ENCODE assay signal across 12 cellular contexts in genomic region chr5:95883185-95884020, GRCh38.
DNase-seq lines count a peak whose midpoint lies in the region; ATAC-seq, FAIRE-seq and TF ChIP-seq lines count a peak whose summit lies in the region.
"Had no signal": no experiment of that assay in that cellular context is flagged by ENCODE, and none has a peak within 500 bp of the region (broad histone marks: within the 10 kb centered on the region; RNA-seq: fewer than 3 reads in every experiment).

No MANE protein-coding gene starts in this region.

- H3K9me3 ChIP-seq in Panc1 (ENCODE audit: control insufficient read depth, insufficient read depth, low read depth, low read length) (no peaks in the 10 kb centered on the region), tibial nerve (no peaks in the 10 kb centered on the region)
- H3K9me3 ChIP-seq: pancreas had no signal

- POLR2A ChIA-PET in Panc1 (lab: Charles Lee): no interaction called here

- no TSS peak for BruUV-seq in Panc1 (replicated peaks; lab: Mats Ljungman, UMichigan)

- ATAC-seq in HG02763 (IDR thresholded peaks at IDR 0.05; ENCODE audit: unreplicated experiment) (peak; percentile 38), Panc1 (0 out of 2 replicates have a peak, but pooled peaks have one; percentile 31)
- ATAC-seq in stimulated activated memory B cell treated with anti-CD40 and anti-IgM and Interleukin-4, amounts not matched to agents 10 μg/mL and 1 μg/mL and 100 μg/mL, for 72 hours: peak; percentile 59
- ATAC-seq: T-cell had no signal

- peaks cover 6% of the 10 kb centered on the region for H3K36me3 Mint-ChIP-seq in stimulated activated memory B cell treated with anti-CD40 and anti-IgM and Interleukin-4, amounts not matched to agents 10 μg/mL and 1 μg/mL and 100 μg/mL, for 72 hours

- WGBS in tibial nerve, 2 donors: 69 to 73% methylated on average over 4 of the region's 4 CpGs

- H3K4me3 Mint-ChIP-seq in stimulated activated memory B cell treated with anti-CD40 and anti-IgM and Interleukin-4, amounts not matched to agents 10 μg/mL and 1 μg/mL and 100 μg/mL, for 72 hours: peak overlapping the region; percentile 0
- H3K4me3 Mint-ChIP-seq: dendritic cell treated with granulocyte-macrophage colony-stimulating factor and Interleukin-4, amounts not matched to agents 40 ng/mL and 50 ng/mL, for 4 days; T-cell had no signal

- no peak for TF ChIP-seq CTCF in Panc1 (IDR thresholded peaks at IDR 0.05)
- TF ChIP-seq CTCF in tibial nerve (IDR thresholded peaks at IDR 0.05): no peak

- no peak for DNase-seq in GM19239 (ENCODE audit: insufficient read length, low spot score)
- no peak for DNase-seq in Panc1 (ENCODE audit: low read depth, low spot score)
- DNase-seq in NCI-H1694 treated with DMSO at 0.1 percent for 48 hours (lab: John Stamatoyannopoulos, UW): no peak
- DNase-seq in tibial nerve (ENCODE audit: low spot score in 2 of 2): no peak
- DNase-seq in NCI-H146 (lab: John Stamatoyannopoulos, UW): no peak
- DNase-seq: activated T-cell treated with anti-CD3 and anti-CD28 coated beads, Interleukin-2, amount 50 U/mL, for 1 hour; NCI-H2107; pancreas; T-cell had no signal

- H3K4me1 Mint-ChIP-seq in stimulated activated memory B cell treated with anti-CD40 and anti-IgM and Interleukin-4, amounts not matched to agents 10 μg/mL and 1 μg/mL and 100 μg/mL, for 72 hours: peaks cover 24% of the 10 kb centered on the region
- H3K4me1 Mint-ChIP-seq: T-cell had no signal

- no peak for TF ChIP-seq EP300 in tibial nerve (IDR thresholded peaks at IDR 0.05)

- H3K4me3 ChIP-seq in Panc1 (ENCODE audit: low read depth in 2 of 2, low read length in 2 of 2) (no peak overlapping the region), tibial nerve (no peak overlapping the region)
- H3K4me3 ChIP-seq: pancreas had no signal

- CTCF ChIA-PET in Panc1 (lab: Charles Lee): interaction anchor here (0.7 kb wide), 1 partner anchor 63 kb away, joined by 3 read pairs; no protein-coding TSS in a partner anchor

- no peak for TF ChIP-seq POLR2A in tibial nerve (IDR thresholded peaks at IDR 0.05)

- H3K27ac Mint-ChIP-seq in stimulated activated memory B cell treated with anti-CD40 and anti-IgM and Interleukin-4, amounts not matched to agents 10 μg/mL and 1 μg/mL and 100 μg/mL, for 72 hours: peak overlapping the region; percentile 36
- H3K27ac Mint-ChIP-seq: dendritic cell treated with granulocyte-macrophage colony-stimulating factor and Interleukin-4, amounts not matched to agents 40 ng/mL and 50 ng/mL, for 4 days; T-cell had no signal

- no peaks in the 10 kb centered on the region; the same call in 1 of the 2 replicates for H3K4me1 ChIP-seq in Panc1 (ENCODE audit: control insufficient read depth, insufficient read depth, low read length)
- peaks cover 0 to 7% (median 0%) of the 10 kb centered on the region in 4 donors for H3K4me1 ChIP-seq in tibial nerve

- H3K27me3 ChIP-seq in Panc1 (ENCODE audit: control insufficient read depth, insufficient read depth, low read length): no peaks in the 10 kb centered on the region
- no peaks in the 10 kb centered on the region for H3K27me3 ChIP-seq in tibial nerve
- H3K27me3 ChIP-seq: pancreas had no signal

- no peak overlapping the region for H3K27ac ChIP-seq in Panc1 (ENCODE audit: low read length)
- H3K27ac ChIP-seq in tibial nerve: no peak overlapping the region
- H3K27ac ChIP-seq: pancreas had no signal

- H3K27me3 Mint-ChIP-seq in stimulated activated memory B cell treated with anti-CD40 and anti-IgM and Interleukin-4, amounts not matched to agents 10 μg/mL and 1 μg/mL and 100 μg/mL, for 72 hours: no peaks in the 10 kb centered on the region

- no peaks in the 10 kb centered on the region; the same call in 1 of the 2 replicates for H3K36me3 ChIP-seq in Panc1 (ENCODE audit: control insufficient read depth, insufficient read depth, low read length)
- peaks cover 0 to 5% (median 0%) of the 10 kb centered on the region in 3 donors for H3K36me3 ChIP-seq in tibial nerve
- H3K36me3 ChIP-seq: pancreas had no signal

- H3K9me3 Mint-ChIP-seq in stimulated activated memory B cell treated with anti-CD40 and anti-IgM and Interleukin-4, amounts not matched to agents 10 μg/mL and 1 μg/mL and 100 μg/mL, for 72 hours: no peaks in the 10 kb centered on the region
- H3K9me3 Mint-ChIP-seq: dendritic cell treated with granulocyte-macrophage colony-stimulating factor and Interleukin-4, amounts not matched to agents 40 ng/mL and 50 ng/mL, for 4 days; T-cell had no signal

- peak; percentile 87 for FAIRE-seq in GM19239 (lab: Jason Lieb, UNC)
- FAIRE-seq: pancreas had no signal

- in situ Hi-C loops in Panc1 (cut with HindIII; ENCODE audit: low pct_unique_long_range_greater_than_20kb, low sequenced_read_pairs): no loop called here

- intact Hi-C loops in Panc1 (cut with micrococcal nuclease; ENCODE audit: unreplicated experiment): no loop called here
